Comparison of ENCODE assay signal across 37 cellular contexts in genomic region chr16:76246587-76246986, GRCh38. TPM values are rescaled to one million over a fixed set of nuclear protein-coding genes. Genes with fewer than 3 reads are reported as not detected.
"Had no signal": no experiment of that assay in that cellular context is flagged by ENCODE, and none has a peak within 500 bp of the region (broad histone marks: within the 10 kb centered on the region; RNA-seq: fewer than 3 reads in every experiment).

No MANE protein-coding gene starts in this region.

- FAIRE-seq: astrocyte, bronchial epithelial cell had no signal

- H3K4me1 ChIP-seq: adrenal gland, ascending aorta, body of pancreas, breast epithelium had no signal

- H3K36me3 ChIP-seq: adrenal gland, ascending aorta, brain microvascular endothelial cell, breast epithelium, cardiac muscle cell had no signal

- H3K27ac ChIP-seq: adrenal gland, ascending aorta, body of pancreas, brain microvascular endothelial cell, breast epithelium, cardiac muscle cell had no signal

- H3K9me3 ChIP-seq: adrenal gland, ascending aorta, body of pancreas, breast epithelium had no signal

- DNase-seq: activated effector memory CD4-positive, alpha-beta T cell treated with anti-CD3 and anti-CD28 coated beads, Interleukin-2, amount 50 U/mL, for 16 hours; activated effector memory CD4-positive, alpha-beta T cell treated with Interleukin-2 at 50 U/mL for 16 hours; activated gamma-delta T cell; activated gamma-delta T cell treated with Interleukin-2 at 50 U/mL for 16 hours; activated naive CD4-positive, alpha-beta T cell; activated naive CD4-positive, alpha-beta T cell treated with anti-CD3 and anti-CD28 coated beads for 36 hours; activated naive CD4-positive, alpha-beta T cell treated with anti-CD3 and anti-CD28 coated beads, Interleukin-2, amount 10 ng/mL, durations not matched to agents 7 days and 5 days; activated naive CD4-positive, alpha-beta T cell treated with anti-CD3 and anti-CD28 coated beads, Interleukin-2, amount 50 U/mL, for 16 hours; activated naive CD4-positive, alpha-beta T cell treated with Interleukin-2 at 50 U/mL for 16 hours; activated naive CD8-positive, alpha-beta T cell treated with anti-CD3 and anti-CD28 coated beads for 36 hours; activated naive CD8-positive, alpha-beta T cell treated with anti-CD3 and anti-CD28 coated beads, Interleukin-2, amount 10 ng/mL, durations not matched to agents 7 days and 5 days; activated naive CD8-positive, alpha-beta T cell treated with anti-CD3 and anti-CD28 coated beads, Interleukin-2, amount 50 U/mL, for 24 hours; activated T-cell treated with anti-CD3 and anti-CD28 coated beads, Interleukin-2, amount 50 U/mL, for 24 hours; activated T-cell treated with anti-CD3 and anti-CD28 coated beads, Interleukin-2, amount 50 U/mL, for 4 hours; activated T-cell treated with anti-CD3 and anti-CD28 coated beads, Interleukin-2, amount 50 U/mL, for 48 hours; activated T-cell treated with anti-CD3 and anti-CD28 coated beads, Interleukin-2, amount 50 U/mL, for 72 hours; adrenal gland; amniotic stem cell; amygdala; anterior cingulate cortex; aorta; body of pancreas; brain microvascular endothelial cell; caudate nucleus; central memory CD4-positive, alpha-beta T cell; cerebellar nuclear complex had no signal

- H3K4me3 ChIP-seq: adrenal gland, ascending aorta, body of pancreas, breast epithelium, cardiac muscle cell had no signal

- H3K27me3 ChIP-seq: adrenal gland, ascending aorta, body of pancreas, brain microvascular endothelial cell, breast epithelium, cardiac muscle cell had no signal

- ATAC-seq: activated naive CD4-positive, alpha-beta T cell treated with anti-CD3 and anti-CD28 coated beads, Interleukin-2, amount 50 U/mL, for 72 hours; activated naive CD8-positive, alpha-beta T cell treated with anti-CD3 and anti-CD28 coated beads, Interleukin-2, amount 50 U/mL, for 24 hours; activated T-cell treated with anti-CD3 and anti-CD28 coated beads, Interleukin-2, amount 50 U/mL, for 4 hours; activated T-cell treated with anti-CD3 and anti-CD28 coated beads, Interleukin-2, amount 50 U/mL, for 72 hours; activated T-helper 17 cell treated with anti-CD3 and anti-CD28 coated beads, Interleukin-2, amount 50 U/mL, for 72 hours; body of pancreas had no signal

RNA-seq across cellular contexts. Expression of gene CNTNAP4, which starts 30.6 kb away (rescaled TPM):
- total RNA-seq: activated naive CD4-positive, alpha-beta T cell treated with anti-CD3 and anti-CD28 coated beads for 36 hours; activated naive CD4-positive, alpha-beta T cell treated with anti-CD3 and anti-CD28 coated beads, Interleukin-2, amount 50 U/mL, for 72 hours; activated naive CD8-positive, alpha-beta T cell treated with anti-CD3 and anti-CD28 coated beads for 36 hours; activated naive CD8-positive, alpha-beta T cell treated with anti-CD3 and anti-CD28 coated beads, Interleukin-2, amount 10 ng/mL, durations not matched to agents 7 days and 5 days; activated T-cell treated with anti-CD3 and anti-CD28 coated beads, Interleukin-2, amount 50 U/mL, for 4 hours; activated T-cell treated with anti-CD3 and anti-CD28 coated beads, Interleukin-2, amount 50 U/mL, for 72 hours; activated T-helper 1 cell treated with anti-CD3 and anti-CD28 coated beads, Interleukin-12 subunit alpha, Interleukin-12 subunit beta, Interleukin-2, Interleukin-4 antibody, amounts not matched to agents 30 ng/mL and 10 ng/mL and 1 ng/mL, durations not matched to agents 14 hours and 24 hours and 36 hours; activated T-helper 17 cell treated with anti-CD3 and anti-CD28 coated beads, Interleukin-2, amount 50 U/mL, for 72 hours; activated T-helper 2 cell treated with anti-CD3 and anti-CD28 coated beads, Interferon-gamma antibody, Interleukin-2, Interleukin-4, amounts not matched to agents 10 μg/mL and 5 μg/mL and 100 μg/mL, durations not matched to agents 14 hours and 24 hours and 36 hours; aorta; ascending aorta; astrocyte; body of pancreas; breast epithelium; bronchial epithelial cell; cardiac septum; chondrocyte had no signal
- polyA plus RNA-seq: aorta, cardiac muscle cell had no signal
